ENCODE assay signal across 1 cellular context in genomic region chr7:43729214-43729923, GRCh38.
TF ChIP-seq lines count a peak whose summit lies in the region.

COA1 (minus strand) TSS chr7:43729523; CDS start chr7:43648614, 80,909 bp downstream.

TF ChIP-seq in GM12878, 131 proteins besides CTCF, POLR2A, EP300 and RAD21 (continued from another document and continues in another):
- TF ChIP-seq MEF2B (IDR thresholded peaks at IDR 0.05; ENCODE audit: partially characterized antibody, poor library complexity, severe bottlenecking) (no peak), NR2F1 (conservative IDR thresholded peaks at IDR 0.05) (peak; percentile 77), BMI1 (IDR thresholded peaks at IDR 0.05; ENCODE audit: borderline replicate concordance) (no peak), ATF7 (IDR thresholded peaks at IDR 0.05; ENCODE audit: low read depth) (peak; percentile 53), NFXL1 (IDR thresholded peaks at IDR 0.05; ENCODE audit: borderline replicate concordance) (no peak), ZNF217 (IDR thresholded peaks at IDR 0.05) (no peak), ZBTB40 (IDR thresholded peaks at IDR 0.05; ENCODE audit: borderline replicate concordance) (peak; percentile 91), MEF2A (IDR thresholded peaks at IDR 0.05; ENCODE audit: insufficient read depth, low read depth, low read length) (no peak), IKZF1 (conservative IDR thresholded peaks at IDR 0.05) (peak; percentile 88), CEBPB (IDR thresholded peaks at IDR 0.05; ENCODE audit: borderline replicate concordance in 1 of 2, low read depth in 2 of 2, low read length in 2 of 2) (no peak), RB1 (IDR thresholded peaks at IDR 0.05; ENCODE audit: borderline replicate concordance) (peak; percentile 83; the same call in 1 of the 2 replicates), TAF1 (IDR thresholded peaks at IDR 0.05; ENCODE audit: borderline replicate concordance, low read depth, low read length) (peak; percentile 91; the same call in 1 of the 2 replicates), CHD1 (IDR thresholded peaks at IDR 0.05; ENCODE audit: low read depth, low read length) (no peak), HSF1 (IDR thresholded peaks at IDR 0.05; ENCODE audit: low read depth, low read length) (no peak), HDAC2 (IDR thresholded peaks at IDR 0.05) (no peak), BCL11A (IDR thresholded peaks at IDR 0.05; ENCODE audit: low read depth, low read length) (peak; percentile 26; the same call in 1 of the 2 replicates), YY1 (IDR thresholded peaks at IDR 0.05; ENCODE audit: low read depth, low read length) (peak; percentile 82), CBX3 (IDR thresholded peaks at IDR 0.05; ENCODE audit: borderline replicate concordance, low read depth) (no peak), CHD2 (IDR thresholded peaks at IDR 0.05; ENCODE audit: borderline replicate concordance, low read depth, low read length) (peak; percentile 52; the same call in 1 of the 2 replicates), E2F8 (IDR thresholded peaks at IDR 0.05; ENCODE audit: low read depth, partially characterized antibody) (peak; percentile 80), HDGF (IDR thresholded peaks at IDR 0.05) (no peak), CHD4 (IDR thresholded peaks at IDR 0.05) (no peak), RCOR1 (conservative IDR thresholded peaks at IDR 0.05; ENCODE audit: low read depth, low read length) (peak; percentile 87; the same call in 1 of the 2 replicates), MXI1 (IDR thresholded peaks at IDR 0.05; ENCODE audit: low read depth, low read length) (peak; percentile 90), CREM (IDR thresholded peaks at IDR 0.05; ENCODE audit: low read depth) (peak; percentile 66; the same call in 1 of the 2 replicates), SMAD1 (IDR thresholded peaks at IDR 0.05; ENCODE audit: low read depth, partially characterized antibody) (peak; percentile 29), SMC3 (IDR thresholded peaks at IDR 0.05; ENCODE audit: borderline replicate concordance, low read length) (peak; percentile 14; the same call in 1 of the 2 replicates), FOXK2 (IDR thresholded peaks at IDR 0.05) (no peak), E2F4 (IDR thresholded peaks at IDR 0.05; ENCODE audit: low read depth, low read length) (peak; percentile 46; the same call in 1 of the 2 replicates), KDM1A (IDR thresholded peaks at IDR 0.05; ENCODE audit: borderline replicate concordance) (no peak), USF1 (IDR thresholded peaks at IDR 0.05; ENCODE audit: borderline replicate concordance, extremely low read length, insufficient read depth, low read depth, low read length) (no peak), MYC (IDR thresholded peaks at IDR 0.05; ENCODE audit: insufficient read depth, insufficient read length, insufficient replicate concordance, low read length, severe bottlenecking) (peak; percentile 67), SUPT20H (IDR thresholded peaks at IDR 0.05; ENCODE audit: borderline replicate concordance, control insufficient read depth, low read depth, low read length) (no peak), CBFB (IDR thresholded peaks at IDR 0.05; ENCODE audit: low read depth) (peak; percentile 68), STAT1 (conservative IDR thresholded peaks at IDR 0.05) (peak; percentile 74; the same call in 1 of the 2 replicates), STAT3 (IDR thresholded peaks at IDR 0.05; ENCODE audit: low read depth, low read length) (no peak), SRF (IDR thresholded peaks at IDR 0.05; ENCODE audit: low read depth in 2 of 2, low read length in 2 of 2) (no peak), ZNF274 (IDR thresholded peaks at IDR 0.05; ENCODE audit: insufficient read depth, insufficient read length) (no peak), BCL3 (IDR thresholded peaks at IDR 0.05; ENCODE audit: borderline replicate concordance, insufficient read depth, low read depth, low read length, poor library complexity, severe bottlenecking) (peak; percentile 42), MAX (IDR thresholded peaks at IDR 0.05; ENCODE audit: low read depth, low read length) (0 out of 2 replicates have a peak, but pooled peaks have one; percentile 22), EGR1 (IDR thresholded peaks at IDR 0.05; ENCODE audit: borderline replicate concordance in 1 of 2, low read depth in 2 of 2, low read length in 2 of 2) (peak; percentile 9 to 50; a peak in 2 of 3 replicates), RFX5 (IDR thresholded peaks at IDR 0.05; ENCODE audit: low read depth, low read length) (no peak), EED (IDR thresholded peaks at IDR 0.05; ENCODE audit: low read depth) (peak; percentile 80), PAX8 (IDR thresholded peaks at IDR 0.05) (no peak), ZNF687 (IDR thresholded peaks at IDR 0.05) (peak; percentile 86), ZNF207 (IDR thresholded peaks at IDR 0.05; ENCODE audit: borderline replicate concordance) (peak; percentile 66; the same call in 1 of the 2 replicates), FOS (IDR thresholded peaks at IDR 0.05; ENCODE audit: borderline replicate concordance, extremely low read depth, insufficient read length) (no peak), NFIC (IDR thresholded peaks at IDR 0.05; ENCODE audit: low read depth, low read length) (peak; percentile 14; the same call in 1 of the 2 replicates), LARP7 (IDR thresholded peaks at IDR 0.05) (no peak), IKZF2 (IDR thresholded peaks at IDR 0.05) (peak; percentile 66 to 77), RELA (IDR thresholded peaks at IDR 0.05; ENCODE audit: borderline replicate concordance, partially characterized antibody) (peak; percentile 61), SMAD5 (IDR thresholded peaks at IDR 0.05; ENCODE audit: low read depth) (peak; percentile 43; the same call in 1 of the 2 replicates)
